In genomic region chr12:94561943-94562411, GRCh38 we compare ENCODE assay signal across 8 cellular contexts.
DNase-seq lines count a peak whose midpoint lies in the region; ATAC-seq, FAIRE-seq and TF ChIP-seq lines count a peak whose summit lies in the region.

No MANE protein-coding gene starts in this region.

- H3K27ac ChIP-seq in astrocyte (ENCODE audit: low read depth, low read length) = no peak overlapping the region

- no peaks in the 10 kb centered on the region for H3K9me3 ChIP-seq in astrocyte (ENCODE audit: insufficient read depth, low read depth, low read length)

- peak overlapping the region; percentile 50 for H3K4me2 ChIP-seq in astrocyte (ENCODE audit: low read length)

- FAIRE-seq in astrocyte (lab: Jason Lieb, UNC) = no peak

- H3K27me3 Mint-ChIP-seq in Calu3 (ENCODE audit: unreplicated experiment) (no peaks in the 10 kb centered on the region), astrocyte (ENCODE audit: low read depth, unreplicated experiment) (peaks cover 11% of the 10 kb centered on the region)
- H3K27me3 Mint-ChIP-seq in activated CD8-positive, alpha-beta T cell treated with anti-CD3 and anti-CD28 coated beads for 36 hours = peaks cover 26% of the 10 kb centered on the region

- H3K79me2 ChIP-seq in astrocyte (ENCODE audit: insufficient read depth, low read length) = no peaks in the 10 kb centered on the region

- BruUV-seq in Calu3 (replicated peaks; lab: Mats Ljungman, UMichigan) = no TSS peak

- ATAC-seq in GM19324 (IDR thresholded peaks at IDR 0.05; ENCODE audit: low FRiP score, unreplicated experiment) (peak; percentile 83), HG03135 (IDR thresholded peaks at IDR 0.05; ENCODE audit: unreplicated experiment) (peak; percentile 85)
- no peak for ATAC-seq in activated CD8-positive, alpha-beta T cell treated with anti-CD3 and anti-CD28 coated beads for 36 hours

- no peaks in the 10 kb centered on the region for H4K20me1 ChIP-seq in astrocyte (ENCODE audit: insufficient read depth, low read length)

- H3K36me3 Mint-ChIP-seq in Calu3 (ENCODE audit: insufficient read depth, unreplicated experiment) (no peaks in the 10 kb centered on the region), astrocyte (ENCODE audit: low read depth, unreplicated experiment) (no peaks in the 10 kb centered on the region)
- no peaks in the 10 kb centered on the region for H3K36me3 Mint-ChIP-seq in activated CD8-positive, alpha-beta T cell treated with anti-CD3 and anti-CD28 coated beads for 36 hours (ENCODE audit: low read depth)

- no peak overlapping the region for H3K9ac ChIP-seq in astrocyte (ENCODE audit: low read length)

- H3K9me3 Mint-ChIP-seq in Calu3 (ENCODE audit: low read depth, unreplicated experiment) (no peaks in the 10 kb centered on the region), astrocyte (ENCODE audit: unreplicated experiment) (peaks cover 1% of the 10 kb centered on the region)
- no peaks in the 10 kb centered on the region for H3K9me3 Mint-ChIP-seq in activated CD8-positive, alpha-beta T cell treated with anti-CD3 and anti-CD28 coated beads for 36 hours

- POLR2A ChIA-PET in activated CD8-positive, alpha-beta T cell treated with anti-CD3 and anti-CD28 coated beads for 36 hours (lab: Charles Lee) = no interaction called here

- H3K36me3 ChIP-seq in astrocyte (ENCODE audit: insufficient read depth, low read length) = no peaks in the 10 kb centered on the region

- H3K4me3 ChIP-seq in astrocyte (ENCODE audit: insufficient read depth, low read depth, low read length) = no peak overlapping the region

- H3K4me1 ChIP-seq in astrocyte (ENCODE audit: insufficient read depth, low read length) = peaks cover 19% of the 10 kb centered on the region

- CTCF ChIA-PET in Calu3 (lab: Charles Lee) = interaction anchor here (0.6 to 0.7 kb wide), 2 partner anchors 8 to 15 kb away, joined by 4 read pairs; no protein-coding TSS in a partner anchor
- CTCF ChIA-PET in activated CD8-positive, alpha-beta T cell treated with anti-CD3 and anti-CD28 coated beads for 36 hours (lab: Charles Lee) = interaction anchor here (0.8 kb wide), 1 partner anchor 87 kb away, joined by 4 read pairs; no protein-coding TSS in a partner anchor

- peaks cover 57% of the 10 kb centered on the region for H3K4me1 Mint-ChIP-seq in Calu3 (ENCODE audit: low read depth, unreplicated experiment)
- peaks cover 11% of the 10 kb centered on the region for H3K4me1 Mint-ChIP-seq in astrocyte (ENCODE audit: low read depth, unreplicated experiment)
- H3K4me1 Mint-ChIP-seq in activated CD8-positive, alpha-beta T cell treated with anti-CD3 and anti-CD28 coated beads for 36 hours (ENCODE audit: low read depth) = no peaks in the 10 kb centered on the region

- DNase-seq in Calu3 = peak; percentile 32
- DNase-seq in astrocyte (ENCODE audit: low read depth) = no peak
- DNase-seq in nucleus accumbens (lab: John Stamatoyannopoulos, UW) = peak in 55 of 56 donors; percentile 18 to 93 (median 79)
- no peak for DNase-seq in activated CD8-positive, alpha-beta T cell treated with anti-CD3 and anti-CD28 coated beads for 36 hours
- no peak for DNase-seq in NCI-H128 (lab: John Stamatoyannopoulos, UW; ENCODE audit: unreplicated experiment)
- DNase-seq in activated naive CD4-positive, alpha-beta T cell treated with Interleukin-2 at 50 U/mL for 16 hours = no peak

- H3K4me3 Mint-ChIP-seq in Calu3 (ENCODE audit: low read depth, unreplicated experiment) (no peak overlapping the region), astrocyte (ENCODE audit: unreplicated experiment) (no peak overlapping the region)
- no peak overlapping the region for H3K4me3 Mint-ChIP-seq in activated CD8-positive, alpha-beta T cell treated with anti-CD3 and anti-CD28 coated beads for 36 hours

- peaks cover 16% of the 10 kb centered on the region for H3K27me3 ChIP-seq in astrocyte (ENCODE audit: insufficient read depth, low read length)

- intact Hi-C loops in Calu3 (cut with micrococcal nuclease; ENCODE audit: unreplicated experiment) = no loop called here
- intact Hi-C loops in activated CD8-positive, alpha-beta T cell treated with anti-CD3 and anti-CD28 coated beads for 36 hours (cut with micrococcal nuclease) = no loop called here

- H3K27ac Mint-ChIP-seq in Calu3 (ENCODE audit: unreplicated experiment) = no peak overlapping the region
- H3K27ac Mint-ChIP-seq in astrocyte (ENCODE audit: unreplicated experiment) = peak overlapping the region; percentile 47
- no peak overlapping the region for H3K27ac Mint-ChIP-seq in activated CD8-positive, alpha-beta T cell treated with anti-CD3 and anti-CD28 coated beads for 36 hours

- no peak for TF ChIP-seq CTCF in Calu3 (IDR thresholded peaks at IDR 0.05; ENCODE audit: unreplicated experiment)
- no peak for TF ChIP-seq CTCF in astrocyte (IDR thresholded peaks at IDR 0.05; ENCODE audit: insufficient read depth, low read depth, low read length)
- no peak for TF ChIP-seq CTCF in activated CD8-positive, alpha-beta T cell treated with anti-CD3 and anti-CD28 coated beads for 36 hours (IDR thresholded peaks at IDR 0.05)

- H2AFZ ChIP-seq in astrocyte (ENCODE audit: low read depth, low read length) = no peak overlapping the region

Comparison
In these comparisons a context has a peak if more than half of its experiments do, and no peak if none do; other contexts are left out.
1. DNase-seq: peak in Calu3 (single experiment) and nucleus accumbens (55 of 56); none in astrocyte (single experiment), activated CD8-positive, alpha-beta T cell treated with anti-CD3 and anti-CD28 coated beads for 36 hours (single experiment), NCI-H128 (single experiment) and activated naive CD4-positive, alpha-beta T cell treated with Interleukin-2 at 50 U/mL for 16 hours (single experiment).